ENCODE assay signal across 1 cellular context in the genomic region with DNA sequence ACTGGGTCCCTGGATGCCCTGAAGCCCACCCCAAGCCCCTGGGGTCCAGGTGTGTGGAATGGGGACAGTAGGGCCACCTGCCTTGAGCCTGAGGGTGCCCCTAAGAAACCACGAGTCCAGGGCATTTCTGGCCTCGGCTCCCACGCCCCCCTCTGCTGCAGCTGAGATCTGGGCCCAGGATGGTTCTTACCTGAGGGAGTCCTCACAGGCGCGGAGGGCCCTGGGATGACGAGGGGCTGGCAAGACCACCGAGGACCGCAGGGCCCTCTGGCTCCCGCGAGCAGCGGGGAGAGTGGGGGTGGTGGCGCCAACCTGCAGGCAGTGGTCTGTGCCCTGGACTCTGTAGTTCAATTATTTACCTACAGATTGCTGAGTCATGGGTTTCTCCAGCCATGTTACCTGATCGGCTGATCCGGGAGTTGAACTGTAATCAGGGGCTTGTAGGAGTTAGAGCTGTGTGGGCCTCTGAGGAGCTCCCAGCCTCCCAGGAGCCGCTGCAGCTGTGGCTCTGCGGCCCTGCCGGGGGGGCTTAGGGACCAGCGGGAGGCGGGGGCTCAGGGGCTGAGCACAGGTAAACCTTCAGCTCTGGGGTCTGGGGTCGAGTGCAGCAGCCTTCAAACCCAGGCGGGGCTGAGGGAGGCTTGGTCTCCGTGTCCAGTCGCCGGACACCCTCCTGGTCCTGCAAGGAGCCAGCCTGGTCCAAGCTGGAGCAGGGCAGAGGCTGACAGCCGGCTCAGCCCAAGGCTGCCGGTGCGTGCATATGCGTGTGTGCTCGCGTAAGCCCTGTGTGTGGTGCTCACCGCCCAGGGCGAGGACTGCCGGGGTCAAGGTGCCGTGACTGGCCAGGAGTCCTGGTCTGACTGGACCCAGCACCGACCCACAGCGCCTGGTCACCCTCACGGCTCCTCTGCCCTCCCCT.
TF ChIP-seq lines count a peak whose summit lies in the region.

A gene with protein sequence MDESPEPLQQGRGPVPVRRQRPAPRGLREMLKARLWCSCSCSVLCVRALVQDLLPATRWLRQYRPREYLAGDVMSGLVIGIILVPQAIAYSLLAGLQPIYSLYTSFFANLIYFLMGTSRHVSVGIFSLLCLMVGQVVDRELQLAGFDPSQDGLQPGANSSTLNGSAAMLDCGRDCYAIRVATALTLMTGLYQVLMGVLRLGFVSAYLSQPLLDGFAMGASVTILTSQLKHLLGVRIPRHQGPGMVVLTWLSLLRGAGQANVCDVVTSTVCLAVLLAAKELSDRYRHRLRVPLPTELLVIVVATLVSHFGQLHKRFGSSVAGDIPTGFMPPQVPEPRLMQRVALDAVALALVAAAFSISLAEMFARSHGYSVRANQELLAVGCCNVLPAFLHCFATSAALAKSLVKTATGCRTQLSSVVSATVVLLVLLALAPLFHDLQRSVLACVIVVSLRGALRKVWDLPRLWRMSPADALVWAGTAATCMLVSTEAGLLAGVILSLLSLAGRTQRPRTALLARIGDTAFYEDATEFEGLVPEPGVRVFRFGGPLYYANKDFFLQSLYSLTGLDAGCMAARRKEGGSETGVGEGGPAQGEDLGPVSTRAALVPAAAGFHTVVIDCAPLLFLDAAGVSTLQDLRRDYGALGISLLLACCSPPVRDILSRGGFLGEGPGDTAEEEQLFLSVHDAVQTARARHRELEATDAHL (minus strand): TSS at position 294 of the 919 bp plus-strand sequence. CDS start 1,701 bp downstream, outside the sequence.

TF ChIP-seq in liver, 16 proteins besides CTCF, POLR2A, EP300 and RAD21 (continued from another document):
- TF ChIP-seq YY1 (IDR thresholded peaks at IDR 0.05): peak; percentile 73
- TF ChIP-seq SP1 (IDR thresholded peaks at IDR 0.05): no peak
- TF ChIP-seq FOXA1 (IDR thresholded peaks at IDR 0.05): no peak
- no peak for TF ChIP-seq JUND (IDR thresholded peaks at IDR 0.05)
- no peak for TF ChIP-seq HNF4G (IDR thresholded peaks at IDR 0.05)
